Comparison of ENCODE assay signal across 8 cellular contexts in genomic region chr12:108135627-108136026, GRCh38. TPM values are rescaled to one million over a fixed set of nuclear protein-coding genes. Genes with fewer than 3 reads are reported as not detected.
"Had no signal": no experiment of that assay in that cellular context is flagged by ENCODE, and none has a peak within 500 bp of the region (broad histone marks: within the 10 kb centered on the region; RNA-seq: fewer than 3 reads in every experiment).

No MANE protein-coding gene starts in this region.

- FAIRE-seq: G401.6, GM12878, GM12891, GM12892, GM18507, GM19239 had no signal

- H3K4me3 ChIP-seq: GM12878 had no signal

- ATAC-seq: GM12878 had no signal

- DNase-seq: GDM1, GF-D8 had no signal

RNA-seq across cellular contexts. Expression of gene WSCD2, which starts 6.5 kb away (rescaled TPM):
- total RNA-seq: GM12878 had no signal
